Comparison of ENCODE assay signal across 1 cellular context in the genomic region with DNA sequence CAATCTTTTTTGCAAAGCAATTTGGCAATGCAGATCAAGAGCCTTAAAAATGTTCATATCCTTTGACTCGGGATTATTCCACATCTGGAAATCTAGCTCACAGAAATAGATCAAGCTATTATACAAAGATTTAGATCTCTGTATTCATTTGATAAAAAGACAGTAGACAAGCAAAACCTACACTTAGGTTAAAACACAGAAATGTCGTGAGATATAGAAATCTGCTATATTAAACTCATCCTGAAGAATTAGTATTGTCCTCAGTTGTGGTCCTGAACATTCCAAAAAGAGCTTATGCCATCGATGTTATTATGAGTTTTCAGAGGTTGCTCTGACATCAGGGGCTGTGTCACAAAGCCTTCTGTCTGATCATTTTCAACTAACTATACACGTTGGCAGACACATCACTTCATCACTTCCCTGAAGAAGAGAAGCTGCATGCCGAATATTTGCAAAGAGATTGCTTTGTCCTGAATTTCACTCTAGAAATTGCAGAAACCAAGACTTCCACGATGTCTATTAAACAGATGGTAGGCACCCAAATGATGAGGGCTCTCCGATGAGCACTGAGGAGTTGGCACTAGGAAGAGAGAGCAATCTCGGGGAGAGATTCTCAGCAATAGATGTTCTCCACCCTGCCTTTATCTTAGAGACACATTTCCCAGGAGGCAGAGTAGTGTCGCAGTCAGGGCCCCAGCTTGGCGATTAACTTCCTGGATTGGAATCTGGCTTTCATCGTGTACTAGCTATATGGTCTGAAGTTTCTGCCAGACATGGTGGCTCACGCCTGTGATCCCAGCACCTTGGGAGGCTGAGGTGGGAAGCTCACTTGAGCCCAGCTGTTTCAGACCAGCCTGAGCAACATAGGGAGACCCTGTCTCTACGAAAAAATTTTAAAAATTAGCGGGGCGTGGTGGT.
TF ChIP-seq lines count a peak whose summit lies in the region.

No MANE protein-coding gene starts in this region.

TF ChIP-seq in WTC11, 78 proteins besides CTCF, POLR2A, EP300 and RAD21 (continued from another document):
- no peak for TF ChIP-seq ZNF317 (CRISPR knock-in tag; IDR thresholded peaks at IDR 0.05; ENCODE audit: borderline replicate concordance, low read depth)
- TF ChIP-seq NR3C1 (CRISPR knock-in tag; conservative IDR thresholded peaks at IDR 0.05; ENCODE audit: low read depth), result no peak
- TF ChIP-seq ARID4B (CRISPR knock-in tag; IDR thresholded peaks at IDR 0.05; ENCODE audit: borderline replicate concordance), result no peak
- no peak for TF ChIP-seq MLX (CRISPR knock-in tag; IDR thresholded peaks at IDR 0.05)
- no peak for TF ChIP-seq ZNF532 (CRISPR knock-in tag; IDR thresholded peaks at IDR 0.05; ENCODE audit: borderline replicate concordance)
